9 cellular contexts compared by ENCODE assay signal in genomic region chr15:33226559-33227181, GRCh38. TPM values are rescaled to one million over a fixed set of nuclear protein-coding genes. Genes with fewer than 3 reads are reported as not detected.
DNase-seq lines count a peak whose midpoint lies in the region; ATAC-seq and TF ChIP-seq lines count a peak whose summit lies in the region.
"Had no signal": no experiment of that assay in that cellular context is flagged by ENCODE, and none has a peak within 500 bp of the region (broad histone marks: within the 10 kb centered on the region; RNA-seq: fewer than 3 reads in every experiment).

No MANE protein-coding gene starts in this region.

- no peak overlapping the region for H3K4me3 Mint-ChIP-seq in CD8-positive, alpha-beta memory T cell

- peak in 4 of 5 donors; percentile 6 to 65 (median 33) for DNase-seq in CD8-positive, alpha-beta memory T cell
- peak; percentile 84 for DNase-seq in Karpas-422
- DNase-seq in SW480 (ENCODE audit: low spot score), result peak; percentile 42
- DNase-seq in adipocyte (ENCODE audit: low read depth), result peak; percentile 12
- DNase-seq in left lung, result peak in 1 of 2 donors; percentile 43
- peak in 4 of 6 experiments; percentile 60 to 81 (median 74) for DNase-seq in stimulated activated naive CD4-positive, alpha-beta T cell (lab: John Stamatoyannopoulos, UW)
- DNase-seq in amniotic stem cell (lab: John Stamatoyannopoulos, UW), result no peak

- H3K27me3 Mint-ChIP-seq in CD8-positive, alpha-beta memory T cell, result no peaks in the 10 kb centered on the region

- POLR2A ChIA-PET in CD8-positive, alpha-beta memory T cell (lab: Charles Lee), result no interaction called here

- H3K79me2 ChIP-seq in Karpas-422 (ENCODE audit: low read length), result no peaks in the 10 kb centered on the region

- no peak overlapping the region for H3K4me2 ChIP-seq in Karpas-422 (ENCODE audit: low read depth, low read length, poor library complexity, severe bottlenecking)

- no peaks in the 10 kb centered on the region for H4K20me1 ChIP-seq in Karpas-422 (ENCODE audit: insufficient read depth, low read depth, low read length)

- H3K9me2 ChIP-seq in Karpas-422 (replicated peaks; ENCODE audit: insufficient read depth, low read length), result no peaks in the 10 kb centered on the region

- peak; percentile 55 for ATAC-seq in GM19455 (IDR thresholded peaks at IDR 0.05; ENCODE audit: unreplicated experiment)
- ATAC-seq in left lung, result peak; percentile 93

- H2AFZ ChIP-seq in Karpas-422 (ENCODE audit: low read length), result no peak overlapping the region

- H3K27ac ChIP-seq in CD8-positive, alpha-beta memory T cell (ENCODE audit: low read depth, low read length), result no peak overlapping the region
- no peak overlapping the region for H3K27ac ChIP-seq in Karpas-422 (ENCODE audit: low read length)
- no peak overlapping the region for H3K27ac ChIP-seq in left lung
- H3K27ac ChIP-seq: SJSA1 had no signal

- CTCF ChIA-PET in CD8-positive, alpha-beta memory T cell (lab: Charles Lee), result no interaction called here

- peak; percentile 32 to 50 for TF ChIP-seq CTCF in left lung (IDR thresholded peaks at IDR 0.05)

- H3K4me3 ChIP-seq in CD8-positive, alpha-beta memory T cell (ENCODE audit: low read length), result no peak overlapping the region
- H3K4me3 ChIP-seq in Karpas-422 (ENCODE audit: low read length) (no peak overlapping the region), adipocyte (ENCODE audit: low read length) (no peak overlapping the region), left lung (no peak overlapping the region)
- H3K4me3 ChIP-seq: SJSA1 had no signal

- H3K9me3 ChIP-seq in CD8-positive, alpha-beta memory T cell (ENCODE audit: low read length), result no peaks in the 10 kb centered on the region
- H3K9me3 ChIP-seq in Karpas-422 (ENCODE audit: low read length), result no peaks in the 10 kb centered on the region
- H3K9me3 ChIP-seq in adipocyte (ENCODE audit: control insufficient read depth, low read length), result no peaks in the 10 kb centered on the region
- no peaks in the 10 kb centered on the region for H3K9me3 ChIP-seq in left lung
- H3K9me3 ChIP-seq: SJSA1 had no signal

- peak overlapping the region in 3 of 8 donors; percentile 20 to 63 (median 56) for H3K27ac Mint-ChIP-seq in CD8-positive, alpha-beta memory T cell

- intact Hi-C loops in left lung (cut with DNase I), result no loop called here

- peaks cover 0 to 7% (median 0%) of the 10 kb centered on the region in 5 donors for H3K9me3 Mint-ChIP-seq in CD8-positive, alpha-beta memory T cell

- no peaks in the 10 kb centered on the region for H3K36me3 ChIP-seq in CD8-positive, alpha-beta memory T cell (ENCODE audit: insufficient read depth, low read length)
- H3K36me3 ChIP-seq in Karpas-422 (ENCODE audit: insufficient read depth, low read length) (no peaks in the 10 kb centered on the region), adipocyte (ENCODE audit: control insufficient read depth, insufficient read depth, low read length, severe bottlenecking) (no peaks in the 10 kb centered on the region), left lung (no peaks in the 10 kb centered on the region)
- H3K36me3 ChIP-seq: SJSA1 had no signal

- H3K4me1 ChIP-seq in CD8-positive, alpha-beta memory T cell (ENCODE audit: insufficient read depth, low read length), result peaks cover 10% of the 10 kb centered on the region
- H3K4me1 ChIP-seq in Karpas-422 (ENCODE audit: low read length) (no peaks in the 10 kb centered on the region), adipocyte (ENCODE audit: control insufficient read depth, insufficient read depth, low read length) (no peaks in the 10 kb centered on the region), left lung (no peaks in the 10 kb centered on the region)
- H3K4me1 ChIP-seq: SJSA1 had no signal

- H3K4me1 Mint-ChIP-seq in CD8-positive, alpha-beta memory T cell, result peaks cover 0 to 23% (median 12%) of the 10 kb centered on the region in 3 donors

- H3K9ac ChIP-seq in Karpas-422 (ENCODE audit: low read length) (no peak overlapping the region), adipocyte (ENCODE audit: low read length) (no peak overlapping the region)

- no peaks in the 10 kb centered on the region for H3K36me3 Mint-ChIP-seq in CD8-positive, alpha-beta memory T cell

- H3K27me3 ChIP-seq in CD8-positive, alpha-beta memory T cell (ENCODE audit: insufficient read depth, low read length, poor library complexity, severe bottlenecking), result no peaks in the 10 kb centered on the region
- H3K27me3 ChIP-seq in Karpas-422 (ENCODE audit: low read length) (no peaks in the 10 kb centered on the region), adipocyte (replicated peaks; ENCODE audit: control insufficient read depth, insufficient read depth, low read length) (peaks cover 11% of the 10 kb centered on the region), left lung (no peaks in the 10 kb centered on the region)

RNA-seq across cellular contexts. Expression of gene FMN1, which starts 32.2 kb away (rescaled TPM):
- total RNA-seq in CD8-positive, alpha-beta memory T cell, result under 1 TPM; 0.11 to 0.24 TPM
- polyA plus RNA-seq in CD8-positive, alpha-beta memory T cell, result 0.09 TPM
- total RNA-seq in Karpas-422 (2014; rRNA removed; shearing (Covaris generic); ENCODE audit: low replicate concordance), result 0.47 and 1.1 TPM in 2 replicates
- 10 to 100 TPM; 32.6 to 45.2 TPM for total RNA-seq in left lung

Comparison
In these comparisons a context has a peak if more than half of its experiments do, and no peak if none do; other contexts are left out.
1. RNA of gene FMN1, which starts 32.2 kb away (total RNA-seq): 32.6 to 45.2 TPM in left lung; 0.47 to 1.1 TPM in Karpas-422 and 0.11 to 0.24 TPM in CD8-positive, alpha-beta memory T cell; every median in the first group is over 10 times any median in the second.